In the genomic region with DNA sequence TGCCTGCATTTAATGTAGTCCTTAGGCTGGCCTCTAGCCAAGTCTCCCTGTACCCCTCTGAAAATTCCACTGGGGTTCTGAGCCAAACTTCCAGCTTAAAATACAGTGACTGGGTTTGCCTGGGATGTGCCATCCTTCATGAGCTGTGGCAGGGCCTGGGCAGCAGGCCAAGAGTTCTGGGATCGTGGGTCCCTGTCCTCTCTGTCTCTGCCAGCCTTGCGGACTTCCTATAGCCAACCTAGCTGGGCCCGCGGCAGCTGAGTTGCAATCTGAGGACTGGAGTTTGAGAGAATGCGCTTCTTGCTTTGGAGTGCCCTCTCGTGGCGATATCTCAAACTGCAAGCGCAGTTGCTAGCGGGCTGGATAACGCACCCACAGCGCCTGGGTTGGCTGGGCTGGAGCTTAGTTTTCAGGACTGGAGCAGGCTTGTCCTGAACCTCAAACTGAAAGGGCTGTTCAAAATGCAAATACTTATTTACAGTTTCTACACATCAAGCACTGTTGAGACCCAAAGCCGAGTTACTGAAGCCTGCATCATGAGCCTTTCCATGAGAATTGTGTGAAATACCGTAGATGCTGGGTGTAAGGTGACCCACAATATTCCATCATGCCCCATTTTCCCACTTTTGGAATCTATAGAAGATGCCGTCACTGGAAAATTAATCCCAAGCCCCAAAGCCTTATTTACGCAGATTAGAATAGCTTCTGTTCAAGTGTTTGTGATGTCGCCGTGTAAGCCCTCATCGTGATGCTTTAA, we compare ENCODE assay signal across 8 cellular contexts. TPM values are rescaled to one million over a fixed set of nuclear protein-coding genes. Genes with fewer than 3 reads are reported as not detected.
DNase-seq lines count a peak whose midpoint lies in the region; ATAC-seq and TF ChIP-seq lines count a peak whose summit lies in the region.

No MANE protein-coding gene starts in this region.

- peak overlapping the region in 1 of 8 donors; percentile 29 for H3K27ac Mint-ChIP-seq in CD8-positive, alpha-beta memory T cell
- H3K27ac Mint-ChIP-seq in nephron, result no peak overlapping the region

- peak; percentile 85 for ATAC-seq in GM19397 (IDR thresholded peaks at IDR 0.05; ENCODE audit: unreplicated experiment)

- POLR2A ChIA-PET in CD8-positive, alpha-beta memory T cell (lab: Charles Lee), result interaction anchor here (0.6 to 1.6 kb wide), 4 partner anchors 34 to 197 kb away, joined by 3 to 5 read pairs (median 3); partner anchors contain the start of genes DDX24 and IFI27L1

- H3K27me3 ChIP-seq in CD8-positive, alpha-beta memory T cell (ENCODE audit: insufficient read depth, low read length, poor library complexity, severe bottlenecking), result peaks cover 4% of the 10 kb centered on the region
- H3K27me3 ChIP-seq in esophagus squamous epithelium, result peaks cover 0 to 11% (median 0%) of the 10 kb centered on the region in 4 donors

- H3K27ac ChIP-seq in CD8-positive, alpha-beta memory T cell (ENCODE audit: low read depth, low read length), result no peak overlapping the region
- no peak overlapping the region for H3K27ac ChIP-seq in esophagus squamous epithelium

- DNase-seq in CD8-positive, alpha-beta memory T cell, result peak; percentile 69 to 87 (median 72)
- DNase-seq in HUDEP-2 (lab: John Stamatoyannopoulos, UW; ENCODE audit: unreplicated experiment in 76 of 76) (peak in 71 of 76 experiments; percentile 8 to 88 (median 67)), OCI-M1 (lab: John Stamatoyannopoulos, UW) (peak; percentile 85), activated T-cell treated with anti-CD3 and anti-CD28 coated beads for 24 hours (ENCODE audit: low read depth) (peak; percentile 83), esophagus squamous epithelium (lab: John Stamatoyannopoulos, UW) (peak; percentile 26)
- DNase-seq in stimulated activated naive CD4-positive, alpha-beta T cell (lab: John Stamatoyannopoulos, UW), result peak; percentile 52 to 84 (median 76)

- no peak overlapping the region for H3K4me3 Mint-ChIP-seq in CD8-positive, alpha-beta memory T cell
- no peak overlapping the region for H3K4me3 Mint-ChIP-seq in nephron

- TF ChIP-seq CTCF in esophagus squamous epithelium (IDR thresholded peaks at IDR 0.05) (peak; percentile 87 to 99 (median 97)), nephron (IDR thresholded peaks at IDR 0.05; ENCODE audit: unreplicated experiment in 3 of 3) (peak; percentile 91 to 97 (median 93))

- no peaks in the 10 kb centered on the region for H3K4me1 ChIP-seq in CD8-positive, alpha-beta memory T cell (ENCODE audit: insufficient read depth, low read length)
- no peaks in the 10 kb centered on the region for H3K4me1 ChIP-seq in esophagus squamous epithelium

- no peak overlapping the region for H3K4me3 ChIP-seq in CD8-positive, alpha-beta memory T cell (ENCODE audit: low read length)
- H3K4me3 ChIP-seq in esophagus squamous epithelium, result no peak overlapping the region

- no peaks in the 10 kb centered on the region for H3K9me3 ChIP-seq in CD8-positive, alpha-beta memory T cell (ENCODE audit: low read length)
- H3K9me3 ChIP-seq in esophagus squamous epithelium, result no peaks in the 10 kb centered on the region

- 32 to 37% methylated on average over 12 to 16 of the region's 18 CpGs for WGBS in esophagus squamous epithelium, 2 donors

- intact Hi-C loops in esophagus squamous epithelium (cut with DNase I), result loop anchor here (5.0 kb wide), 2 partner anchors 84 to 104 kb away; no protein-coding TSS in a partner anchor

- no peaks in the 10 kb centered on the region for H3K36me3 Mint-ChIP-seq in CD8-positive, alpha-beta memory T cell
- H3K36me3 Mint-ChIP-seq in nephron (ENCODE audit: low read depth), result no peaks in the 10 kb centered on the region

- CTCF ChIA-PET in CD8-positive, alpha-beta memory T cell (lab: Charles Lee), result interaction anchor here (0.5 to 2.8 kb wide), 45 partner anchors 8 to 350 kb away, joined by 3 to 64 read pairs (median 6); partner anchors contain the start of genes CCDC197, DDX24 and IFI27L1

- peaks cover 5 to 9% of the 10 kb centered on the region in 2 donors for H3K27me3 Mint-ChIP-seq in CD8-positive, alpha-beta memory T cell
- H3K27me3 Mint-ChIP-seq in nephron (ENCODE audit: low read depth), result peaks cover 28% of the 10 kb centered on the region

- no peak for TF ChIP-seq POLR2A in esophagus squamous epithelium (IDR thresholded peaks at IDR 0.05)

- H3K9me3 Mint-ChIP-seq in CD8-positive, alpha-beta memory T cell, result peaks cover 3 to 8% (median 3%) of the 10 kb centered on the region in 5 donors
- H3K9me3 Mint-ChIP-seq in nephron, result peaks cover 13% of the 10 kb centered on the region

- H3K4me1 Mint-ChIP-seq in CD8-positive, alpha-beta memory T cell, result peaks cover 0 to 5% (median 0%) of the 10 kb centered on the region in 3 donors
- H3K4me1 Mint-ChIP-seq in nephron, result no peaks in the 10 kb centered on the region

- no peaks in the 10 kb centered on the region for H3K36me3 ChIP-seq in CD8-positive, alpha-beta memory T cell (ENCODE audit: insufficient read depth, low read length)
- no peaks in the 10 kb centered on the region for H3K36me3 ChIP-seq in esophagus squamous epithelium

RNA-seq across cellular contexts. Expression of gene IFI27L2, which starts 7.3 kb away (rescaled TPM):
- total RNA-seq in CD8-positive, alpha-beta memory T cell, result 10 to 100 TPM; 55.9 to 58.5 TPM
- 95.5 TPM for polyA plus RNA-seq in CD8-positive, alpha-beta memory T cell
- total RNA-seq in esophagus squamous epithelium, result 10 to 100 TPM; 50.6 to 97.1 (median 66.0) TPM

RNA-seq across cellular contexts. Expression of gene IFI27, which starts 26.2 kb away (rescaled TPM):
- total RNA-seq in CD8-positive, alpha-beta memory T cell, result 1 to 10 TPM; 1.3 TPM
- 5.5 TPM for polyA plus RNA-seq in CD8-positive, alpha-beta memory T cell
- total RNA-seq in esophagus squamous epithelium, result 100 to 1,000 TPM in 3 of 4 donors, 10 to 100 TPM in 1; 39.5 to 958 (median 291) TPM

RNA-seq across cellular contexts. Expression of gene PPP4R4, which starts 37.4 kb away (rescaled TPM):
- 1 to 10 TPM; 1.2 to 1.8 TPM for total RNA-seq in CD8-positive, alpha-beta memory T cell
- 0.17 TPM for polyA plus RNA-seq in CD8-positive, alpha-beta memory T cell
- 1 to 10 TPM in 1 of 4 donors, under 1 TPM in 3; 0.08 to 1.7 (median 0.48) TPM for total RNA-seq in esophagus squamous epithelium

RNA-seq across cellular contexts. Expression of gene IFI27L1, which starts 55.6 kb away (rescaled TPM):
- total RNA-seq in CD8-positive, alpha-beta memory T cell, result 10 to 100 TPM; 15.5 to 18.4 TPM
- polyA plus RNA-seq in CD8-positive, alpha-beta memory T cell, result 8.3 TPM
- total RNA-seq in esophagus squamous epithelium, result 10 to 100 TPM in 1 of 4 donors, 1 to 10 TPM in 3; 1.9 to 12.5 (median 8.6) TPM

RNA-seq across cellular contexts. Expression of gene DDX24, which starts 55.8 kb away (rescaled TPM):
- 100 to 1,000 TPM; 274 to 283 TPM for total RNA-seq in CD8-positive, alpha-beta memory T cell
- 287 TPM for polyA plus RNA-seq in CD8-positive, alpha-beta memory T cell
- total RNA-seq in esophagus squamous epithelium, result 100 to 1,000 TPM in 1 of 4 donors, 10 to 100 TPM in 3; 63.9 to 114 (median 71.9) TPM

Comparison
In these comparisons a context has a peak if more than half of its experiments do, and no peak if none do; other contexts are left out.
1. DNase-seq: peak in every context shown above with its lines; median percentile 85 in OCI-M1; 83 in activated T-cell treated with anti-CD3 and anti-CD28 coated beads for 24 hours; 76 in stimulated activated naive CD4-positive, alpha-beta T cell; 72 in CD8-positive, alpha-beta memory T cell; 67 in HUDEP-2; 26 in esophagus squamous epithelium.
2. RNA of gene IFI27, which starts 26.2 kb away (total RNA-seq): 39.5 to 958 TPM in esophagus squamous epithelium; 1.3 TPM in CD8-positive, alpha-beta memory T cell; every median in the first group is over 10 times any median in the second.